ENCODE assay signal across 24 cellular contexts in genomic region chr9:34384368-34385165, GRCh38. TPM values are rescaled to one million over a fixed set of nuclear protein-coding genes. Genes with fewer than 3 reads are reported as not detected.
DNase-seq lines count a peak whose midpoint lies in the region; ATAC-seq and TF ChIP-seq lines count a peak whose summit lies in the region.
"Had no signal": no experiment of that assay in that cellular context is flagged by ENCODE, and none has a peak within 500 bp of the region (broad histone marks: within the 10 kb centered on the region; RNA-seq: fewer than 3 reads in every experiment).

No MANE protein-coding gene starts in this region.

- no peak overlapping the region for H2BK120ac ChIP-seq in IMR-90 (ENCODE audit: low read depth, low read length)

- TF ChIP-seq POLR2A in IMR-90 (IDR thresholded peaks at IDR 0.05; ENCODE audit: low read depth, low read length), result no peak

- dilution Hi-C loops in IMR-90 (cut with HindIII; ENCODE audit: low sequenced_read_pairs, unreplicated experiment), result no loop called here

- H3K27ac ChIP-seq in IMR-90 (ENCODE audit: insufficient read depth, low read length), result no peak overlapping the region
- H3K27ac ChIP-seq: foreskin keratinocyte, neutrophil, psoas muscle, SJSA1 had no signal

- H2AK9ac ChIP-seq in IMR-90 (replicated peaks; ENCODE audit: low read depth, low read length, poor library complexity), result no peak overlapping the region

- H3K23ac ChIP-seq in IMR-90 (ENCODE audit: low read depth, low read length), result 0 out of 2 replicates have a peak overlapping the region, but pooled peaks have one; percentile 37

- H3K4me2 ChIP-seq in IMR-90 (ENCODE audit: low read depth, low read length), result no peak overlapping the region

- whole genome bisulfite sequencing in IMR-90 (ENCODE audit: extremely low coverage in 2 of 2, insufficient read length in 1 of 2), 2 experiments, result 75% methylated on average over 1 of the region's 7 CpGs; no CpG with 5 or more reads in 1 of the 2 experiments

- no peak overlapping the region for H2BK20ac ChIP-seq in IMR-90 (ENCODE audit: low read depth, low read length)

- H4K8ac ChIP-seq in IMR-90 (ENCODE audit: low read depth in 2 of 2, low read length in 2 of 2), result no peak overlapping the region

- no peak overlapping the region for H2BK15ac ChIP-seq in IMR-90 (ENCODE audit: low read depth, low read length)

- no peak overlapping the region for H2AK5ac ChIP-seq in IMR-90 (ENCODE audit: low read depth, low read length)

- in situ Hi-C loops in IMR-90 (cut with MboI; ENCODE audit: low sequenced_read_pairs), result no loop called here

- H3K9ac ChIP-seq in IMR-90 (ENCODE audit: low read depth, low read length), result no peak overlapping the region

- H3K18ac ChIP-seq in IMR-90 (ENCODE audit: low read depth, low read length), result no peak overlapping the region

- TF ChIP-seq CTCF in IMR-90 (conservative IDR thresholded peaks at IDR 0.05; ENCODE audit: low read depth, low read length), result no peak

- no peaks in the 10 kb centered on the region for H3K9me3 ChIP-seq in IMR-90 (ENCODE audit: control insufficient read depth, insufficient read depth, low read length)
- H3K9me3 ChIP-seq: neutrophil, psoas muscle, SJSA1 had no signal

- H3K4me3 ChIP-seq in IMR-90 (ENCODE audit: insufficient read depth, low read depth, low read length), result no peak overlapping the region
- H3K4me3 ChIP-seq: GM12878, psoas muscle, SJSA1 had no signal

- TF ChIP-seq RAD21 in IMR-90 (IDR thresholded peaks at IDR 0.05; ENCODE audit: low read length), result no peak

- H4K20me1 ChIP-seq in IMR-90 (ENCODE audit: insufficient read depth, low read length), result no peaks in the 10 kb centered on the region

- intact Hi-C loops in IMR-90 (cut with micrococcal nuclease), result no loop called here

- H3K36me3 ChIP-seq in IMR-90 (ENCODE audit: control insufficient read depth, insufficient read depth, low read length), result no peaks in the 10 kb centered on the region
- H3K36me3 ChIP-seq: neutrophil, SJSA1 had no signal

- no peak overlapping the region for H2AFZ ChIP-seq in IMR-90 (replicated peaks; ENCODE audit: low read length, poor library complexity)

- ATAC-seq in IMR-90 (ENCODE audit: low read depth), result no peak
- ATAC-seq: activated CD4-positive, CD25-positive, alpha-beta regulatory T cell treated with anti-CD3 and anti-CD28 coated beads, Interleukin-2, amount 50 U/mL, for 24 hours; foreskin keratinocyte; GM12878; left cardiac atrium; psoas muscle had no signal

- no peaks in the 10 kb centered on the region for H3K9me1 ChIP-seq in IMR-90 (ENCODE audit: insufficient read depth, low read length)

- no peak overlapping the region for H4K91ac ChIP-seq in IMR-90 (ENCODE audit: insufficient read depth, low read depth, low read length)

- POLR2A ChIA-PET in IMR-90 (lab: Charles Lee; ENCODE audit: unreplicated experiment), result no interaction called here

- DNase-seq in IMR-90, result no peak
- DNase-seq in SW480 (ENCODE audit: low spot score), result peak; percentile 30
- peak; percentile 59 for DNase-seq in fibroblast of peridontal ligament (ENCODE audit: extremely low read depth)
- peak; percentile 19 for DNase-seq in renal cortical epithelial cell (ENCODE audit: low read depth)
- no peak for DNase-seq in NCI-H2196 treated with DMSO at 0.1 percent for 48 hours (lab: John Stamatoyannopoulos, UW; ENCODE audit: unreplicated experiment)
- DNase-seq in stimulated activated CD4-positive, alpha-beta T cell treated with anti-CD3 and anti-CD28 coated beads, Interleukin-4, amount 100 ng/mL, for 4 hours, result no peak
- DNase-seq in NCI-H748 treated with DMSO at 0.1 percent for 48 hours (lab: John Stamatoyannopoulos, UW), result no peak
- DNase-seq: activated CD4-positive, alpha-beta memory T cell treated with anti-CD3 and anti-CD28 coated beads, Interleukin-2, amount 10 ng/mL, durations not matched to agents 7 days and 5 days; activated effector memory CD4-positive, alpha-beta T cell treated with anti-CD3 and anti-CD28 coated beads, Interleukin-2, amount 50 U/mL, for 16 hours; activated T-cell treated with anti-CD3 and anti-CD28 coated beads, Interleukin-2, amount 50 U/mL, for 1 hour; cerebellar nuclear complex; foreskin keratinocyte; H9; left cardiac atrium; NCI-H2029; NCI-H2227 treated with DMSO at 0.1 percent for 48 hours; NCI-H69; psoas muscle; T-helper 1 cell; trophoblast cell had no signal

- no peak overlapping the region for H3K14ac ChIP-seq in IMR-90 (replicated peaks; ENCODE audit: low read depth, low read length)

- no TSS peak for BruUV-seq in IMR-90 (replicated peaks; lab: Mats Ljungman, UMichigan)

- no peak overlapping the region for H3K56ac ChIP-seq in IMR-90 (ENCODE audit: extremely low read depth, insufficient read depth, low read length)

- peaks cover 6% of the 10 kb centered on the region for H3K4me1 ChIP-seq in IMR-90 (ENCODE audit: control insufficient read depth, insufficient read depth, low read length)
- H3K4me1 ChIP-seq: foreskin keratinocyte had no signal

- H2BK5ac ChIP-seq in IMR-90 (ENCODE audit: low read depth, low read length, poor library complexity, severe bottlenecking), result no peak overlapping the region

- no peak overlapping the region for H3K4ac ChIP-seq in IMR-90 (ENCODE audit: low read depth, low read length)

- peaks cover 1% of the 10 kb centered on the region; the same call in 1 of the 2 replicates for H3K27me3 ChIP-seq in IMR-90 (ENCODE audit: control insufficient read depth, insufficient read depth, low read length)
- H3K27me3 ChIP-seq: SJSA1 had no signal

- H3K79me1 ChIP-seq in IMR-90 (ENCODE audit: low read depth in 1 of 2, low read length in 2 of 2), result no peaks in the 10 kb centered on the region

- CTCF ChIA-PET in IMR-90 (lab: Yijun Ruan, JAX), result no interaction called here

- H4K5ac ChIP-seq in IMR-90 (ENCODE audit: low read depth, low read length), result no peak overlapping the region

TF ChIP-seq in IMR-90, 13 proteins besides CTCF, POLR2A, EP300 and RAD21:
- TF ChIP-seq BHLHE40 (IDR thresholded peaks at IDR 0.05; ENCODE audit: low read depth, low read length), result no peak
- no peak for TF ChIP-seq SMC3 (IDR thresholded peaks at IDR 0.05; ENCODE audit: low read depth, low read length)
- TF ChIP-seq MAZ (IDR thresholded peaks at IDR 0.05; ENCODE audit: borderline replicate concordance, low read depth, low read length), result no peak
- no peak for TF ChIP-seq RCOR1 (IDR thresholded peaks at IDR 0.05; ENCODE audit: insufficient replicate concordance, low read length)
- no peak for TF ChIP-seq CEBPB (IDR thresholded peaks at IDR 0.05; ENCODE audit: low read depth, low read length)
- TF ChIP-seq RFX5 (IDR thresholded peaks at IDR 0.05; ENCODE audit: low read depth, low read length), result no peak
- TF ChIP-seq CHD1 (IDR thresholded peaks at IDR 0.05; ENCODE audit: low read depth, low read length), result no peak
- no peak for TF ChIP-seq MAFK (IDR thresholded peaks at IDR 0.05; ENCODE audit: low read depth, low read length)
- no peak for TF ChIP-seq FOS (IDR thresholded peaks at IDR 0.05; ENCODE audit: low read depth, low read length)
- TF ChIP-seq MXI1 (IDR thresholded peaks at IDR 0.05; ENCODE audit: borderline replicate concordance, low read depth, low read length), result no peak
- TF ChIP-seq, protein P1, sequence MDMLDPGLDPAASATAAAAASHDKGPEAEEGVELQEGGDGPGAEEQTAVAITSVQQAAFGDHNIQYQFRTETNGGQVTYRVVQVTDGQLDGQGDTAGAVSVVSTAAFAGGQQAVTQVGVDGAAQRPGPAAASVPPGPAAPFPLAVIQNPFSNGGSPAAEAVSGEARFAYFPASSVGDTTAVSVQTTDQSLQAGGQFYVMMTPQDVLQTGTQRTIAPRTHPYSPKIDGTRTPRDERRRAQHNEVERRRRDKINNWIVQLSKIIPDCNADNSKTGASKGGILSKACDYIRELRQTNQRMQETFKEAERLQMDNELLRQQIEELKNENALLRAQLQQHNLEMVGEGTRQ (IDR thresholded peaks at IDR 0.05; ENCODE audit: low read depth, low read length), result no peak
- no peak for TF ChIP-seq ELK1 (IDR thresholded peaks at IDR 0.05; ENCODE audit: borderline replicate concordance, low read depth, low read length)
- TF ChIP-seq NFE2L2 (IDR thresholded peaks at IDR 0.05; ENCODE audit: low read depth, low read length), result no peak
TF ChIP-seq in IMR-90: peak in this region for 0.

RNA-seq across cellular contexts. Expression of gene MYORG, which starts 7.9 kb away (rescaled TPM):
- total RNA-seq in IMR-90 (2012; rRNA removed), result 0.36 and 0.56 TPM in 2 replicates
- polyA plus RNA-seq in IMR-90 (2012; rRNA removed), result 0.60 TPM in 2 replicates
- 0.24 and 0.52 TPM in 2 replicates for polyA plus RNA-seq in IMR-90 (2012; cell fraction: cytosol; rRNA removed)
- 0.25 and 0.29 TPM in 2 replicates for polyA plus RNA-seq in IMR-90 (2012; cell fraction: nucleus; rRNA removed; ENCODE audit: low replicate concordance)
- 4.0 and 12.3 TPM in 2 replicates for total RNA-seq in renal cortical epithelial cell

RNA-seq across cellular contexts. Expression of gene NUDT2, which starts 55.2 kb away (rescaled TPM):
- total RNA-seq in IMR-90 (2012; rRNA removed), result 33.9 and 45.0 TPM in 2 replicates
- polyA plus RNA-seq in IMR-90 (2012; rRNA removed), result 32.8 and 36.6 TPM in 2 replicates
- 27.1 and 45.6 TPM in 2 replicates for polyA plus RNA-seq in IMR-90 (2012; cell fraction: cytosol; rRNA removed)
- polyA plus RNA-seq in IMR-90 (2012; cell fraction: nucleus; rRNA removed; ENCODE audit: low replicate concordance), result 13.9 and 34.5 TPM in 2 replicates
- 14.5 and 27.4 TPM in 2 replicates for total RNA-seq in renal cortical epithelial cell

RNA-seq across cellular contexts. Expression of gene KIF24, which starts 55.5 kb away (rescaled TPM):
- total RNA-seq in IMR-90 (2012; rRNA removed) (2.5 and 3.0 TPM in 2 replicates), renal cortical epithelial cell (1.9 and 3.5 TPM in 2 replicates)
- polyA plus RNA-seq in IMR-90 (2012; rRNA removed), result 1.1 and 1.4 TPM in 2 replicates
- 0.29 and 0.36 TPM in 2 replicates for polyA plus RNA-seq in IMR-90 (2012; cell fraction: cytosol; rRNA removed)
- polyA plus RNA-seq in IMR-90 (2012; cell fraction: nucleus; rRNA removed; ENCODE audit: low replicate concordance), result 1.3 and 1.8 TPM in 2 replicates

Comparison
In these comparisons a context has a peak if more than half of its experiments do, and no peak if none do; other contexts are left out.
1. DNase-seq: peak in SW480 (single experiment), fibroblast of peridontal ligament (single experiment) and renal cortical epithelial cell (single experiment); none in IMR-90 (single experiment), NCI-H2196 treated with DMSO at 0.1 percent for 48 hours (single experiment), stimulated activated CD4-positive, alpha-beta T cell treated with anti-CD3 and anti-CD28 coated beads, Interleukin-4, amount 100 ng/mL, for 4 hours (0 of 2) and NCI-H748 treated with DMSO at 0.1 percent for 48 hours (single experiment).